Comparison of ENCODE assay signal across 18 cellular contexts in the genomic region with DNA sequence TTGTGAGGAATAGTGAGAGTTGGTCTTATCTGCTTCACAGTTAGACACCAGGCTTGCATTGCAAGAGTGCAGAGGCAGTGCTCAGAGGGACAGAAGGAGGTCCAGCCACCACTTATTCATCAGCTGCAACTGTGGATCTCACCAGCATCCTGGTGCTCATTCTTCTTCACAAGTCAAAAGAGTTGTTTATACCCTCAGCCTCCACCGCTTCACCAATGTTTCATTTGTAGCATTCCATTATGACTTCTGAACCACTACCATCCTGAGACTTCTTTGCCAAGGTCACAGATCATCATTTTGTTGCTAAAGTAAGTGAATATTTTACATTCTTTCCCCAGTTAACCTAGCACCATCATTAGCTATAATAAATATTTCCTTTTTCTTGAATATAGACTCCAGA.
DNase-seq lines count a peak whose midpoint lies in the region; ATAC-seq and TF ChIP-seq lines count a peak whose summit lies in the region.
"Had no signal": no experiment of that assay in that cellular context is flagged by ENCODE, and none has a peak within 500 bp of the region (broad histone marks: within the 10 kb centered on the region; RNA-seq: fewer than 3 reads in every experiment).

No MANE protein-coding gene starts in this region.

- H3K27me3 ChIP-seq in Loucy (ENCODE audit: insufficient read depth, low read length, poor library complexity, severe bottlenecking) (no peaks in the 10 kb centered on the region), mesenchymal stem cell (ENCODE audit: control insufficient read depth in 1 of 2, insufficient read depth in 1 of 2, low read length in 2 of 2) (no peaks in the 10 kb centered on the region), vagina (no peaks in the 10 kb centered on the region), gastrocnemius medialis (no peaks in the 10 kb centered on the region)
- H3K27me3 ChIP-seq: BLaER1 had no signal

- peaks cover 76% of the 10 kb centered on the region for H3K4me1 ChIP-seq in Loucy (ENCODE audit: insufficient read depth, low read length, poor library complexity, severe bottlenecking)
- no peaks in the 10 kb centered on the region for H3K4me1 ChIP-seq in mesenchymal stem cell (ENCODE audit: control insufficient read depth, insufficient read depth, low read depth, low read length)
- peaks cover 5% of the 10 kb centered on the region for H3K4me1 ChIP-seq in vagina
- H3K4me1 ChIP-seq in gastrocnemius medialis: no peaks in the 10 kb centered on the region

- H3K9me3 ChIP-seq in Loucy (ENCODE audit: insufficient read depth, low read depth, low read length) (no peaks in the 10 kb centered on the region), mesenchymal stem cell (ENCODE audit: control insufficient read depth, low read length) (no peaks in the 10 kb centered on the region), vagina (no peaks in the 10 kb centered on the region), gastrocnemius medialis (no peaks in the 10 kb centered on the region)

- POLR2A ChIA-PET in WTC11 (lab: Charles Lee): no interaction called here

- no peak overlapping the region for H3K18ac ChIP-seq in mesenchymal stem cell (ENCODE audit: low read depth in 1 of 2, low read length in 2 of 2)

- H2BK12ac ChIP-seq in mesenchymal stem cell (ENCODE audit: low read length in 2 of 2): no peak overlapping the region

- intact Hi-C loops in vagina (cut with DNase I) (no loop called here), gastrocnemius medialis (cut with DNase I; ENCODE audit: low total_unique reads) (no loop called here)

- in situ Hi-C loops in gastrocnemius medialis (cut with MboI; ENCODE audit: low sequenced_read_pairs in 4 of 4): no loop called here

- no peak overlapping the region for H2BK15ac ChIP-seq in mesenchymal stem cell (ENCODE audit: low read depth, poor library complexity, severe bottlenecking)

- H3K36me3 ChIP-seq in Loucy (ENCODE audit: insufficient read depth, low read length) (no peaks in the 10 kb centered on the region), mesenchymal stem cell (ENCODE audit: control insufficient read depth in 1 of 2, insufficient read depth in 2 of 2, low read depth in 1 of 2, low read length in 2 of 2) (no peaks in the 10 kb centered on the region), vagina (no peaks in the 10 kb centered on the region), gastrocnemius medialis (no peaks in the 10 kb centered on the region)
- H3K36me3 ChIP-seq: BLaER1 had no signal

- no peak overlapping the region for H4K91ac ChIP-seq in mesenchymal stem cell (ENCODE audit: low read length)

- no peak overlapping the region for H3K4me3 Mint-ChIP-seq in WTC11
- H3K4me3 Mint-ChIP-seq: CD14-positive monocyte; CD4-positive, alpha-beta memory T cell had no signal

- H3K4me1 Mint-ChIP-seq in WTC11: peaks cover 2% of the 10 kb centered on the region; the same call in 1 of the 2 replicates
- H3K4me1 Mint-ChIP-seq: CD14-positive monocyte; CD4-positive, alpha-beta memory T cell had no signal

- no peaks in the 10 kb centered on the region for H3F3A ChIP-seq in Loucy (ENCODE audit: low read depth)

- H3K4me2 ChIP-seq in Loucy (ENCODE audit: low read depth, low read length, poor library complexity, severe bottlenecking): peak overlapping the region; percentile 21
- no peak overlapping the region for H3K4me2 ChIP-seq in mesenchymal stem cell (ENCODE audit: low read length, poor library complexity, severe bottlenecking)

- no peak for TF ChIP-seq POLR2A in vagina (IDR thresholded peaks at IDR 0.05)
- no peak for TF ChIP-seq POLR2A in gastrocnemius medialis (IDR thresholded peaks at IDR 0.05)

- H3K4ac ChIP-seq in mesenchymal stem cell (ENCODE audit: low read depth in 1 of 2, low read length in 2 of 2): no peak overlapping the region

- no peak overlapping the region for H2AK5ac ChIP-seq in mesenchymal stem cell (ENCODE audit: low read length, severe bottlenecking)

- no peak overlapping the region for H2BK5ac ChIP-seq in mesenchymal stem cell (ENCODE audit: low read depth, low read length, poor library complexity, severe bottlenecking)

- H3K36me3 Mint-ChIP-seq in WTC11: no peaks in the 10 kb centered on the region
- H3K36me3 Mint-ChIP-seq: CD14-positive monocyte; CD4-positive, alpha-beta memory T cell had no signal

- H3K27ac Mint-ChIP-seq in WTC11: no peak overlapping the region
- H3K27ac Mint-ChIP-seq: CD14-positive monocyte; CD4-positive, alpha-beta memory T cell had no signal

- H3K14ac ChIP-seq in mesenchymal stem cell (ENCODE audit: low read length in 2 of 2): no peak overlapping the region

- H2BK120ac ChIP-seq in mesenchymal stem cell (ENCODE audit: low read depth, low read length): no peak overlapping the region

- CTCF ChIA-PET in WTC11 (lab: Charles Lee): no interaction called here

- H2AFZ ChIP-seq in Loucy (ENCODE audit: low read length): no peak overlapping the region
- no peak overlapping the region for H2AFZ ChIP-seq in mesenchymal stem cell (ENCODE audit: low read depth, low read length)

- H3K27me3 Mint-ChIP-seq in WTC11 (ENCODE audit: low read depth): no peaks in the 10 kb centered on the region
- H3K27me3 Mint-ChIP-seq: CD4-positive, alpha-beta memory T cell had no signal

- H3K27ac ChIP-seq in mesenchymal stem cell (ENCODE audit: low read length, poor library complexity, severe bottlenecking) (no peak overlapping the region), vagina (no peak overlapping the region), gastrocnemius medialis (no peak overlapping the region)
- H3K27ac ChIP-seq: BLaER1 had no signal

- 61% methylated on average over 1 of the region's 1 CpG for WGBS in mesenchymal stem cell

- H3K4me3 ChIP-seq in Loucy (ENCODE audit: low read length, poor library complexity, severe bottlenecking) (no peak overlapping the region), choroid plexus epithelial cell (ENCODE audit: low read depth, low read length) (no peak overlapping the region), mesenchymal stem cell (ENCODE audit: insufficient read depth in 1 of 2, low read depth in 1 of 2, low read length in 2 of 2) (no peak overlapping the region), vagina (no peak overlapping the region), gastrocnemius medialis (no peak overlapping the region)
- H3K4me3 ChIP-seq: BLaER1, GM12878, K562 had no signal

- ATAC-seq in WTC11 (no peak), gastrocnemius medialis (no peak), GM18858 (IDR thresholded peaks at IDR 0.05; ENCODE audit: unreplicated experiment) (no peak)
- ATAC-seq: GM12878, HCT116, K562 had no signal

- H4K20me1 ChIP-seq in Loucy (ENCODE audit: insufficient read depth, low read length, poor library complexity, severe bottlenecking): no peaks in the 10 kb centered on the region
- H4K20me1 ChIP-seq: BLaER1 had no signal

- no peaks in the 10 kb centered on the region for H3K9me3 Mint-ChIP-seq in WTC11

- TF ChIP-seq CTCF in Loucy (conservative IDR thresholded peaks at IDR 0.05; ENCODE audit: low read length) (no peak), choroid plexus epithelial cell (conservative IDR thresholded peaks at IDR 0.05; ENCODE audit: low read depth, low read length) (no peak), vagina (IDR thresholded peaks at IDR 0.05) (no peak), WTC11 (IDR thresholded peaks at IDR 0.05) (no peak), gastrocnemius medialis (IDR thresholded peaks at IDR 0.05 in 4 of 5, conservative IDR thresholded peaks at IDR 0.05 in 1 of 5) (no peak)

- H3K23ac ChIP-seq in mesenchymal stem cell (ENCODE audit: low read length in 2 of 2): no peak overlapping the region

- no peaks in the 10 kb centered on the region for H3K79me1 ChIP-seq in mesenchymal stem cell (replicated peaks; ENCODE audit: low read length, poor library complexity, severe bottlenecking)

- H3K9me2 ChIP-seq in Loucy (replicated peaks; ENCODE audit: low read depth, low read length): no peaks in the 10 kb centered on the region

- H4K8ac ChIP-seq in mesenchymal stem cell (ENCODE audit: low read length): no peak overlapping the region

- H3K79me2 ChIP-seq in Loucy (ENCODE audit: insufficient read depth, low read length): no peaks in the 10 kb centered on the region

- H3K9ac ChIP-seq in Loucy (ENCODE audit: low read depth, low read length, poor library complexity, severe bottlenecking): no peak overlapping the region
- no peak overlapping the region for H3K9ac ChIP-seq in mesenchymal stem cell (ENCODE audit: low read length)
- H3K9ac ChIP-seq: BLaER1 had no signal

- DNase-seq in EL: peak; percentile 39
- DNase-seq in choroid plexus epithelial cell (ENCODE audit: low read depth): peak; percentile 63
- DNase-seq in mesenchymal stem cell: peak; percentile 4
- no peak for DNase-seq in vagina (ENCODE audit: extremely low spot score in 2 of 2)
- DNase-seq in WTC11 (ENCODE audit: low spot score): no peak
- DNase-seq in gastrocnemius medialis: no peak
- DNase-seq: ACHN; CD4-positive, alpha-beta memory T cell; DMS79; GOT3; H7 had no signal

TF ChIP-seq in WTC11, 78 proteins besides CTCF, POLR2A, EP300 and RAD21 (continues in another document):
- no peak for TF ChIP-seq ZNF121 (CRISPR knock-in tag; IDR thresholded peaks at IDR 0.05)
- TF ChIP-seq ZNF317 (CRISPR knock-in tag; IDR thresholded peaks at IDR 0.05; ENCODE audit: borderline replicate concordance, low read depth): no peak
- TF ChIP-seq TP53 (CRISPR knock-in tag; IDR thresholded peaks at IDR 0.05): no peak
- TF ChIP-seq SMAD3 (CRISPR knock-in tag; IDR thresholded peaks at IDR 0.05; ENCODE audit: borderline replicate concordance): no peak
- TF ChIP-seq, protein P1, sequence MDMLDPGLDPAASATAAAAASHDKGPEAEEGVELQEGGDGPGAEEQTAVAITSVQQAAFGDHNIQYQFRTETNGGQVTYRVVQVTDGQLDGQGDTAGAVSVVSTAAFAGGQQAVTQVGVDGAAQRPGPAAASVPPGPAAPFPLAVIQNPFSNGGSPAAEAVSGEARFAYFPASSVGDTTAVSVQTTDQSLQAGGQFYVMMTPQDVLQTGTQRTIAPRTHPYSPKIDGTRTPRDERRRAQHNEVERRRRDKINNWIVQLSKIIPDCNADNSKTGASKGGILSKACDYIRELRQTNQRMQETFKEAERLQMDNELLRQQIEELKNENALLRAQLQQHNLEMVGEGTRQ (CRISPR knock-in tag; IDR thresholded peaks at IDR 0.05): no peak
- no peak for TF ChIP-seq ESRRA (CRISPR knock-in tag; IDR thresholded peaks at IDR 0.05; ENCODE audit: borderline replicate concordance)

Comparison
In these comparisons a context has a peak if more than half of its experiments do, and no peak if none do; other contexts are left out.
1. DNase-seq: peak in EL (single experiment), choroid plexus epithelial cell (single experiment) and mesenchymal stem cell (single experiment); none in vagina (0 of 2), WTC11 (single experiment) and gastrocnemius medialis (0 of 2).